In genomic region chr17:19372439-19372838, GRCh38 we compare ENCODE assay signal across 1 cellular context.
TF ChIP-seq lines count a peak whose summit lies in the region.

No MANE protein-coding gene starts in this region.

TF ChIP-seq in WTC11, 78 proteins besides CTCF, POLR2A, EP300 and RAD21 (continued from another document):
- TF ChIP-seq MLX (CRISPR knock-in tag; IDR thresholded peaks at IDR 0.05), result no peak
- no peak for TF ChIP-seq PRRX2 (CRISPR knock-in tag; IDR thresholded peaks at IDR 0.05)
- TF ChIP-seq, protein P1, sequence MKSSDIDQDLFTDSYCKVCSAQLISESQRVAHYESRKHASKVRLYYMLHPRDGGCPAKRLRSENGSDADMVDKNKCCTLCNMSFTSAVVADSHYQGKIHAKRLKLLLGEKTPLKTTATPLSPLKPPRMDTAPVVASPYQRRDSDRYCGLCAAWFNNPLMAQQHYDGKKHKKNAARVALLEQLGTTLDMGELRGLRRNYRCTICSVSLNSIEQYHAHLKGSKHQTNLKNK (CRISPR knock-in tag; IDR thresholded peaks at IDR 0.05), result no peak
- no peak for TF ChIP-seq FOXP1 (CRISPR knock-in tag; IDR thresholded peaks at IDR 0.05; ENCODE audit: borderline replicate concordance)
- TF ChIP-seq TP53 (CRISPR knock-in tag; IDR thresholded peaks at IDR 0.05), result no peak
- TF ChIP-seq, protein P2, sequence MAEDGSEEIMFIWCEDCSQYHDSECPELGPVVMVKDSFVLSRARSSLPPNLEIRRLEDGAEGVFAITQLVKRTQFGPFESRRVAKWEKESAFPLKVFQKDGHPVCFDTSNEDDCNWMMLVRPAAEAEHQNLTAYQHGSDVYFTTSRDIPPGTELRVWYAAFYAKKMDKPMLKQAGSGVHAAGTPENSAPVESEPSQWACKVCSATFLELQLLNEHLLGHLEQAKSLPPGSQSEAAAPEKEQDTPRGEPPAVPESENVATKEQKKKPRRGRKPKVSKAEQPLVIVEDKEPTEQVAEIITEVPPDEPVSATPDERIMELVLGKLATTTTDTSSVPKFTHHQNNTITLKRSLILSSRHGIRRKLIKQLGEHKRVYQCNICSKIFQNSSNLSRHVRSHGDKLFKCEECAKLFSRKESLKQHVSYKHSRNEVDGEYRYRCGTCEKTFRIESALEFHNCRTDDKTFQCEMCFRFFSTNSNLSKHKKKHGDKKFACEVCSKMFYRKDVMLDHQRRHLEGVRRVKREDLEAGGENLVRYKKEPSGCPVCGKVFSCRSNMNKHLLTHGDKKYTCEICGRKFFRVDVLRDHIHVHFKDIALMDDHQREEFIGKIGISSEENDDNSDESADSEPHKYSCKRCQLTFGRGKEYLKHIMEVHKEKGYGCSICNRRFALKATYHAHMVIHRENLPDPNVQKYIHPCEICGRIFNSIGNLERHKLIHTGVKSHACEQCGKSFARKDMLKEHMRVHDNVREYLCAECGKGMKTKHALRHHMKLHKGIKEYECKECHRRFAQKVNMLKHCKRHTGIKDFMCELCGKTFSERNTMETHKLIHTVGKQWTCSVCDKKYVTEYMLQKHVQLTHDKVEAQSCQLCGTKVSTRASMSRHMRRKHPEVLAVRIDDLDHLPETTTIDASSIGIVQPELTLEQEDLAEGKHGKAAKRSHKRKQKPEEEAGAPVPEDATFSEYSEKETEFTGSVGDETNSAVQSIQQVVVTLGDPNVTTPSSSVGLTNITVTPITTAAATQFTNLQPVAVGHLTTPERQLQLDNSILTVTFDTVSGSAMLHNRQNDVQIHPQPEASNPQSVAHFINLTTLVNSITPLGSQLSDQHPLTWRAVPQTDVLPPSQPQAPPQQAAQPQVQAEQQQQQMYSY (CRISPR knock-in tag; IDR thresholded peaks at IDR 0.05), result no peak
- no peak for TF ChIP-seq ZNF671 (CRISPR knock-in tag; IDR thresholded peaks at IDR 0.05)
- TF ChIP-seq TEAD1 (CRISPR knock-in tag; IDR thresholded peaks at IDR 0.05), result no peak
- TF ChIP-seq ZSCAN18 (CRISPR knock-in tag; IDR thresholded peaks at IDR 0.05), result no peak
- no peak for TF ChIP-seq ZNF263 (CRISPR knock-in tag; IDR thresholded peaks at IDR 0.05; ENCODE audit: low read depth)
